In genomic region chr9:133144142-133144886, GRCh38 we compare ENCODE assay signal across 1 cellular context.
TF ChIP-seq lines count a peak whose summit lies in the region.

No MANE protein-coding gene starts in this region.

TF ChIP-seq in K562, 482 proteins besides CTCF, POLR2A, EP300 and RAD21 (continued from another document and continues in another):
- no peak for TF ChIP-seq SFPQ (IDR thresholded peaks at IDR 0.05; ENCODE audit: low read depth, low read length)
- no peak for TF ChIP-seq ZNF512 (tag; IDR thresholded peaks at IDR 0.05)
- no peak for TF ChIP-seq TCF7L2 (IDR thresholded peaks at IDR 0.05; ENCODE audit: low read depth, low read length)
- TF ChIP-seq RBM25 (IDR thresholded peaks at IDR 0.05; ENCODE audit: low read depth, low read length, severe bottlenecking) = no peak
- TF ChIP-seq TGIF2 (CRISPR knock-in tag; IDR thresholded peaks at IDR 0.05) = no peak
- TF ChIP-seq XRCC4 (IDR thresholded peaks at IDR 0.05; ENCODE audit: extremely low read depth, insufficient read depth, insufficient read length) = no peak
- TF ChIP-seq ZNF354B (CRISPR knock-in tag; IDR thresholded peaks at IDR 0.05) = no peak
- TF ChIP-seq SRSF9 (IDR thresholded peaks at IDR 0.05; ENCODE audit: borderline replicate concordance, low read depth, low read length) = no peak
- TF ChIP-seq, protein P1, sequence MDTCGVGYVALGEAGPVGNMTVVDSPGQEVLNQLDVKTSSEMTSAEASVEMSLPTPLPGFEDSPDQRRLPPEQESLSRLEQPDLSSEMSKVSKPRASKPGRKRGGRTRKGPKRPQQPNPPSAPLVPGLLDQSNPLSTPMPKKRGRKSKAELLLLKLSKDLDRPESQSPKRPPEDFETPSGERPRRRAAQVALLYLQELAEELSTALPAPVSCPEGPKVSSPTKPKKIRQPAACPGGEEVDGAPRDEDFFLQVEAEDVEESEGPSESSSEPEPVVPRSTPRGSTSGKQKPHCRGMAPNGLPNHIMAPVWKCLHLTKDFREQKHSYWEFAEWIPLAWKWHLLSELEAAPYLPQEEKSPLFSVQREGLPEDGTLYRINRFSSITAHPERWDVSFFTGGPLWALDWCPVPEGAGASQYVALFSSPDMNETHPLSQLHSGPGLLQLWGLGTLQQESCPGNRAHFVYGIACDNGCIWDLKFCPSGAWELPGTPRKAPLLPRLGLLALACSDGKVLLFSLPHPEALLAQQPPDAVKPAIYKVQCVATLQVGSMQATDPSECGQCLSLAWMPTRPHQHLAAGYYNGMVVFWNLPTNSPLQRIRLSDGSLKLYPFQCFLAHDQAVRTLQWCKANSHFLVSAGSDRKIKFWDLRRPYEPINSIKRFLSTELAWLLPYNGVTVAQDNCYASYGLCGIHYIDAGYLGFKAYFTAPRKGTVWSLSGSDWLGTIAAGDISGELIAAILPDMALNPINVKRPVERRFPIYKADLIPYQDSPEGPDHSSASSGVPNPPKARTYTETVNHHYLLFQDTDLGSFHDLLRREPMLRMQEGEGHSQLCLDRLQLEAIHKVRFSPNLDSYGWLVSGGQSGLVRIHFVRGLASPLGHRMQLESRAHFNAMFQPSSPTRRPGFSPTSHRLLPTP (IDR thresholded peaks at IDR 0.05; ENCODE audit: borderline replicate concordance, extremely low read depth, insufficient read length) = no peak
- 0 out of 2 replicates have a peak, but pooled peaks have one; percentile 15 for TF ChIP-seq DMBX1 (CRISPR knock-in tag; IDR thresholded peaks at IDR 0.05; ENCODE audit: borderline replicate concordance)
- TF ChIP-seq CCAR2 (IDR thresholded peaks at IDR 0.05; ENCODE audit: low read depth, low read length) = no peak
- no peak for TF ChIP-seq RBM34 (IDR thresholded peaks at IDR 0.05; ENCODE audit: borderline replicate concordance, insufficient read depth, low read length)
- peak; percentile 2; the same call in 1 of the 2 replicates for TF ChIP-seq MTA2 (IDR thresholded peaks at IDR 0.05; ENCODE audit: low read depth)
- TF ChIP-seq JUND (IDR thresholded peaks at IDR 0.05; ENCODE audit: borderline replicate concordance, low read depth, low read length) = no peak
- peak; percentile 23; the same call in 1 of the 3 replicates for TF ChIP-seq JUND (tag; IDR thresholded peaks at IDR 0.05; ENCODE audit: borderline replicate concordance, low read depth, low read length)
- peak; percentile 46; the same call in 1 of the 2 replicates for TF ChIP-seq ZBTB17 (CRISPR knock-in tag; IDR thresholded peaks at IDR 0.05)
- peak; percentile 41; the same call in 1 of the 2 replicates for TF ChIP-seq XRCC5 (IDR thresholded peaks at IDR 0.05; ENCODE audit: low read depth, low read length)
- TF ChIP-seq, protein P2, sequence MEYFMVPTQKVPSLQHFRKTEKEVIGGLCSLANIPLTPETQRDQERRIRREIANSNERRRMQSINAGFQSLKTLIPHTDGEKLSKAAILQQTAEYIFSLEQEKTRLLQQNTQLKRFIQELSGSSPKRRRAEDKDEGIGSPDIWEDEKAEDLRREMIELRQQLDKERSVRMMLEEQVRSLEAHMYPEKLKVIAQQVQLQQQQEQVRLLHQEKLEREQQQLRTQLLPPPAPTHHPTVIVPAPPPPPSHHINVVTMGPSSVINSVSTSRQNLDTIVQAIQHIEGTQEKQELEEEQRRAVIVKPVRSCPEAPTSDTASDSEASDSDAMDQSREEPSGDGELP (CRISPR knock-in tag; IDR thresholded peaks at IDR 0.05; ENCODE audit: borderline replicate concordance) = peak; percentile 98
- no peak for TF ChIP-seq SETDB1 (IDR thresholded peaks at IDR 0.05; ENCODE audit: low read length)
- TF ChIP-seq PHB (CRISPR knock-in tag; IDR thresholded peaks at IDR 0.05) = no peak
- TF ChIP-seq KLF13 (tag; IDR thresholded peaks at IDR 0.05; ENCODE audit: borderline replicate concordance, low read depth) = peak; percentile 100
- TF ChIP-seq ZNF165 (CRISPR knock-in tag; IDR thresholded peaks at IDR 0.05; ENCODE audit: borderline replicate concordance) = no peak
- no peak for TF ChIP-seq KAT8 (IDR thresholded peaks at IDR 0.05; ENCODE audit: low read depth)
- TF ChIP-seq ZNF583 (CRISPR knock-in tag; IDR thresholded peaks at IDR 0.05) = peak; percentile 57; the same call in 1 of the 2 replicates
- no peak for TF ChIP-seq SIX5 (IDR thresholded peaks at IDR 0.05; ENCODE audit: borderline replicate concordance in 1 of 2, insufficient read depth in 1 of 2, low read depth in 1 of 2, low read length in 2 of 2)
- no peak for TF ChIP-seq POU5F1 (IDR thresholded peaks at IDR 0.05; ENCODE audit: borderline replicate concordance, low read depth, low read length, partially characterized antibody)
- no peak for TF ChIP-seq REST (CRISPR knock-in tag; IDR thresholded peaks at IDR 0.05; ENCODE audit: low read depth)
- TF ChIP-seq FUS (optimal IDR thresholded peaks at IDR 0.05; ENCODE audit: low read depth, low read length) = no peak
- TF ChIP-seq E4F1 (CRISPR knock-in tag; IDR thresholded peaks at IDR 0.05; ENCODE audit: borderline replicate concordance) = no peak
- peak; percentile 81; the same call in 1 of the 2 replicates for TF ChIP-seq E2F3 (CRISPR knock-in tag; IDR thresholded peaks at IDR 0.05)
- no peak for TF ChIP-seq ZFP30 (CRISPR knock-in tag; IDR thresholded peaks at IDR 0.05; ENCODE audit: borderline replicate concordance)
- TF ChIP-seq TAF7 (tag; IDR thresholded peaks at IDR 0.05) = no peak
- TF ChIP-seq, protein P3, sequence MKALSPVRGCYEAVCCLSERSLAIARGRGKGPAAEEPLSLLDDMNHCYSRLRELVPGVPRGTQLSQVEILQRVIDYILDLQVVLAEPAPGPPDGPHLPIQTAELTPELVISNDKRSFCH (CRISPR knock-in tag; IDR thresholded peaks at IDR 0.05) = no peak
- TF ChIP-seq, protein P3 (tag; IDR thresholded peaks at IDR 0.05) = no peak
- peak; percentile 92 for TF ChIP-seq ARID2 (IDR thresholded peaks at IDR 0.05)
- TF ChIP-seq ZNF3 (CRISPR knock-in tag; IDR thresholded peaks at IDR 0.05) = no peak
- peak; percentile 59 for TF ChIP-seq HNRNPK (IDR thresholded peaks at IDR 0.05; ENCODE audit: low read depth, low read length, poor library complexity, severe bottlenecking)
- TF ChIP-seq, protein P4, sequence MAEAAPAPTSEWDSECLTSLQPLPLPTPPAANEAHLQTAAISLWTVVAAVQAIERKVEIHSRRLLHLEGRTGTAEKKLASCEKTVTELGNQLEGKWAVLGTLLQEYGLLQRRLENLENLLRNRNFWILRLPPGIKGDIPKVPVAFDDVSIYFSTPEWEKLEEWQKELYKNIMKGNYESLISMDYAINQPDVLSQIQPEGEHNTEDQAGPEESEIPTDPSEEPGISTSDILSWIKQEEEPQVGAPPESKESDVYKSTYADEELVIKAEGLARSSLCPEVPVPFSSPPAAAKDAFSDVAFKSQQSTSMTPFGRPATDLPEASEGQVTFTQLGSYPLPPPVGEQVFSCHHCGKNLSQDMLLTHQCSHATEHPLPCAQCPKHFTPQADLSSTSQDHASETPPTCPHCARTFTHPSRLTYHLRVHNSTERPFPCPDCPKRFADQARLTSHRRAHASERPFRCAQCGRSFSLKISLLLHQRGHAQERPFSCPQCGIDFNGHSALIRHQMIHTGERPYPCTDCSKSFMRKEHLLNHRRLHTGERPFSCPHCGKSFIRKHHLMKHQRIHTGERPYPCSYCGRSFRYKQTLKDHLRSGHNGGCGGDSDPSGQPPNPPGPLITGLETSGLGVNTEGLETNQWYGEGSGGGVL (CRISPR knock-in tag; IDR thresholded peaks at IDR 0.05) = no peak
- peak; percentile 44 for TF ChIP-seq LEF1 (IDR thresholded peaks at IDR 0.05)
- TF ChIP-seq NBN (IDR thresholded peaks at IDR 0.05; ENCODE audit: low read depth) = peak; percentile 88
- TF ChIP-seq MTA3 (IDR thresholded peaks at IDR 0.05; ENCODE audit: borderline replicate concordance) = peak; percentile 65; the same call in 1 of the 2 replicates
- peak; percentile 19 for TF ChIP-seq PRDM10 (IDR thresholded peaks at IDR 0.05; ENCODE audit: partially characterized antibody)
- no peak for TF ChIP-seq TBP (optimal IDR thresholded peaks at IDR 0.05; ENCODE audit: low read depth, low read length)
